ENCODE assay signal across 10 cellular contexts in the genomic region with DNA sequence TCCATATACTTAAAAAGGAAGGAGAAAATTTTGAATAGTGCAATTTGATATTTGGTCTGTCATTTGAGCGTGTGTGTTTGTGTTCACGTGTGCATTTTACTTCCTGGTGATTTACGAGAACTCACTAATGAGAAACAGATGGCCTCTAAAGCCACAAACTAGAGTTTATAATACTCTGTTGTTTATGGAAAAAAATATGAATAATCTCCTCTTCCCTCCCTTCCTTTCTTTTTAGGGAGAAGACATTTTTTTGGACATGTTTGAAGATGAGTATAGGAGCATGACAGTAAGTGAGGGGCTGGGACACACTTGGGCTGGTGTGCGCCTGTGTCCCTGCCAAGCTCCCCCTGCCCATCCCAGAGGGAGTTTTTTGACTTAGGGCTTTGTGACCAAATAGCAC.
DNase-seq lines count a peak whose midpoint lies in the region; ATAC-seq and TF ChIP-seq lines count a peak whose summit lies in the region.
"Had no signal": no experiment of that assay in that cellular context is flagged by ENCODE, and none has a peak within 500 bp of the region (broad histone marks: within the 10 kb centered on the region; RNA-seq: fewer than 3 reads in every experiment).

No MANE protein-coding gene starts in this region.

- H3K9me3 Mint-ChIP-seq in activated T-helper 17 cell treated with anti-CD3 and anti-CD28 coated beads, Interleukin-2, amount 50 U/mL, for 72 hours, result no peaks in the 10 kb centered on the region
- no peaks in the 10 kb centered on the region for H3K9me3 Mint-ChIP-seq in mesothelial cell of epicardium

- 72 to 82% (median 77%) methylated on average over 4 of the region's 4 CpGs for WGBS in adrenal gland, 4 donors

- peaks cover 18% of the 10 kb centered on the region for H3K4me1 Mint-ChIP-seq in activated T-helper 17 cell treated with anti-CD3 and anti-CD28 coated beads, Interleukin-2, amount 50 U/mL, for 72 hours
- peaks cover 37% of the 10 kb centered on the region for H3K4me1 Mint-ChIP-seq in mesothelial cell of epicardium

- ATAC-seq in activated T-helper 17 cell treated with anti-CD3 and anti-CD28 coated beads, Interleukin-2, amount 50 U/mL, for 72 hours (replicated peaks), result no peak
- ATAC-seq in HG03045 (IDR thresholded peaks at IDR 0.05; ENCODE audit: unreplicated experiment), result no peak
- ATAC-seq: right lobe of liver had no signal

- peak overlapping the region; percentile 11 for H3K27ac Mint-ChIP-seq in activated T-helper 17 cell treated with anti-CD3 and anti-CD28 coated beads, Interleukin-2, amount 50 U/mL, for 72 hours
- peak overlapping the region; percentile 88 for H3K27ac Mint-ChIP-seq in mesothelial cell of epicardium

- H3K36me3 Mint-ChIP-seq in activated T-helper 17 cell treated with anti-CD3 and anti-CD28 coated beads, Interleukin-2, amount 50 U/mL, for 72 hours (ENCODE audit: low read depth), result peaks cover 67% of the 10 kb centered on the region
- H3K36me3 Mint-ChIP-seq in mesothelial cell of epicardium, result peaks cover 18% of the 10 kb centered on the region

- H3K4me1 ChIP-seq in adrenal gland (replicated peaks in 1 of 2), result no peaks in the 10 kb centered on the region
- H3K4me1 ChIP-seq: right lobe of liver had no signal

- DNase-seq in AG08396 (ENCODE audit: low spot score) (peak; percentile 48), HCEC 1CT (peak; percentile 92), mesothelial cell of epicardium (ENCODE audit: low spot score in 2 of 2, unreplicated experiment in 2 of 2) (no peak), NCI-H1436 (lab: John Stamatoyannopoulos, UW) (no peak), adrenal gland (no peak), inferior parietal cortex (ENCODE audit: extremely low spot score) (no peak)
- DNase-seq: head of caudate nucleus had no signal

- TF ChIP-seq POLR2A in adrenal gland (IDR thresholded peaks at IDR 0.05), result no peak

- no peaks in the 10 kb centered on the region for H3K9me3 ChIP-seq in adrenal gland (replicated peaks in 1 of 3)
- H3K9me3 ChIP-seq: right lobe of liver had no signal

- no peak overlapping the region for H3K4me3 ChIP-seq in adrenal gland
- H3K4me3 ChIP-seq: right lobe of liver had no signal

- H3K4me3 Mint-ChIP-seq in activated T-helper 17 cell treated with anti-CD3 and anti-CD28 coated beads, Interleukin-2, amount 50 U/mL, for 72 hours, result no peak overlapping the region
- no peak overlapping the region for H3K4me3 Mint-ChIP-seq in mesothelial cell of epicardium

- peak overlapping the region in 1 of 5 donors; percentile 65 for H3K27ac ChIP-seq in adrenal gland
- H3K27ac ChIP-seq: right lobe of liver had no signal

- TF ChIP-seq CTCF in mesothelial cell of epicardium (IDR thresholded peaks at IDR 0.05; ENCODE audit: unreplicated experiment) (no peak), adrenal gland (IDR thresholded peaks at IDR 0.05) (no peak)

- no peaks in the 10 kb centered on the region for H3K27me3 Mint-ChIP-seq in activated T-helper 17 cell treated with anti-CD3 and anti-CD28 coated beads, Interleukin-2, amount 50 U/mL, for 72 hours
- no peaks in the 10 kb centered on the region for H3K27me3 Mint-ChIP-seq in mesothelial cell of epicardium (ENCODE audit: low read depth)

- no peaks in the 10 kb centered on the region for H3K27me3 ChIP-seq in adrenal gland
- H3K27me3 ChIP-seq: right lobe of liver had no signal

- peaks cover 0 to 38% of the 10 kb centered on the region in 2 donors for H3K36me3 ChIP-seq in adrenal gland (replicated peaks in 1 of 2)

- intact Hi-C loops in adrenal gland (cut with DNase I), result no loop called here

Comparison
In these comparisons a context has a peak if more than half of its experiments do, and no peak if none do; other contexts are left out.
1. DNase-seq: peak in AG08396 (single experiment) and HCEC 1CT (single experiment); none in mesothelial cell of epicardium (0 of 2), NCI-H1436 (single experiment), adrenal gland (0 of 7) and inferior parietal cortex (single experiment).